25 cellular contexts compared by ENCODE assay signal in the genomic region with DNA sequence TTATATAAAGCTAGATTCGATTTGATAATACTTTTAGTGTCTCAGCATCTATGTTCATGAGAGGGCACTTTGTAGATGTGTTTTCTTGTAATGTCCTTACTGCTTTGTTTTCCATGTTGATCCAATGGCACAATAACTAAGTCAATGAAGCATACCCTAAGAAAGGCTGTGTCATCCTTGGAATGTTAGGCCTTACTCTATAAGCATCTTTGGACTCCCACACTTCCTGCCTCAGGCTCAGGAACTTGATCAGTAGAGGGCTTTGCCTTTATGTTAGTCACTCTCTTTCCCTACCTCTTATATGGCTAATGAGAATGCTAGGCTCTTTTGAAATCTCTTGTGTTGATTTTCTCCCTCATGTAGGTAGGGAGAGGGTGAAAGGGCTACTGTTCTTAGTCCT.
"Had no signal": no experiment of that assay in that cellular context is flagged by ENCODE, and none has a peak within 500 bp of the region (broad histone marks: within the 10 kb centered on the region; RNA-seq: fewer than 3 reads in every experiment).

No MANE protein-coding gene starts in this region.

- H3K27me3 ChIP-seq: neutrophil, ovary, right atrium auricular region, upper lobe of right lung had no signal

- H3K27ac Mint-ChIP-seq: activated CD4-positive, alpha-beta T cell treated with anti-CD3 and anti-CD28 coated beads, Interleukin-2, amount 10 ng/mL, durations not matched to agents 24 days and 14 days; activated CD8-positive, alpha-beta memory T cell treated with anti-CD3 and anti-CD28 coated beads, Interleukin-2, amount 10 ng/mL, durations not matched to agents 7 days and 5 days; activated CD8-positive, alpha-beta T cell treated with anti-CD3 and anti-CD28 coated beads for 36 hours; brain; effector memory CD8-positive, alpha-beta T cell; nephron had no signal

- H3K4me1 Mint-ChIP-seq: activated CD4-positive, alpha-beta T cell treated with anti-CD3 and anti-CD28 coated beads, Interleukin-2, amount 10 ng/mL, durations not matched to agents 24 days and 14 days; activated CD8-positive, alpha-beta memory T cell treated with anti-CD3 and anti-CD28 coated beads, Interleukin-2, amount 10 ng/mL, durations not matched to agents 7 days and 5 days; brain; central memory CD8-positive, alpha-beta T cell; nephron had no signal

- H3K27me3 Mint-ChIP-seq: activated CD4-positive, alpha-beta T cell treated with anti-CD3 and anti-CD28 coated beads, Interleukin-2, amount 10 ng/mL, durations not matched to agents 24 days and 14 days; activated CD8-positive, alpha-beta memory T cell treated with anti-CD3 and anti-CD28 coated beads, Interleukin-2, amount 10 ng/mL, durations not matched to agents 7 days and 5 days; brain; central memory CD8-positive, alpha-beta T cell; effector memory CD8-positive, alpha-beta T cell had no signal

- H3K4me3 Mint-ChIP-seq: activated CD4-positive, alpha-beta T cell treated with anti-CD3 and anti-CD28 coated beads, Interleukin-2, amount 10 ng/mL, durations not matched to agents 24 days and 14 days; activated CD8-positive, alpha-beta memory T cell treated with anti-CD3 and anti-CD28 coated beads, Interleukin-2, amount 10 ng/mL, durations not matched to agents 7 days and 5 days; activated CD8-positive, alpha-beta T cell treated with anti-CD3 and anti-CD28 coated beads for 36 hours; brain; central memory CD8-positive, alpha-beta T cell; effector memory CD8-positive, alpha-beta T cell; nephron had no signal

- H3K4me1 ChIP-seq: esophagus muscularis mucosa, left ventricle myocardium inferior, psoas muscle, right atrium auricular region, upper lobe of right lung had no signal

- DNase-seq: activated CD4-positive, alpha-beta T cell treated with anti-CD3 and anti-CD28 coated beads, Interleukin-2, amount 10 ng/mL, durations not matched to agents 24 days and 14 days; activated CD8-positive, alpha-beta memory T cell treated with anti-CD3 and anti-CD28 coated beads, Interleukin-2, amount 10 ng/mL, durations not matched to agents 7 days and 5 days; activated CD8-positive, alpha-beta T cell treated with anti-CD3 and anti-CD28 coated beads for 36 hours; activated gamma-delta T cell; activated naive CD4-positive, alpha-beta T cell treated with anti-CD3 and anti-CD28 coated beads, Interleukin-2, amount 50 U/mL, for 16 hours; activated T-cell treated with anti-CD3 and anti-CD28 coated beads for 4 hours; anterior cingulate cortex; effector memory CD8-positive, alpha-beta T cell; kidney glomerular epithelial cell; left ventricle myocardium inferior; midbrain; ovary; psoas muscle; stimulated activated CD4-positive, alpha-beta T cell treated with anti-CD3 and anti-CD28 coated beads, Interleukin-4, amount 100 ng/mL, for 24 hours; stimulated activated naive CD4-positive, alpha-beta T cell treated with Interleukin-2 at 50 U/mL for 16 hours; upper lobe of right lung had no signal

- H3K36me3 ChIP-seq: esophagus muscularis mucosa, left ventricle myocardium inferior, neutrophil, ovary, right atrium auricular region, upper lobe of right lung had no signal

- H3K9me3 Mint-ChIP-seq: activated CD4-positive, alpha-beta T cell treated with anti-CD3 and anti-CD28 coated beads, Interleukin-2, amount 10 ng/mL, durations not matched to agents 24 days and 14 days; activated CD8-positive, alpha-beta T cell treated with anti-CD3 and anti-CD28 coated beads for 36 hours; brain; central memory CD8-positive, alpha-beta T cell; effector memory CD8-positive, alpha-beta T cell had no signal

- H3K27ac ChIP-seq: esophagus muscularis mucosa, left ventricle myocardium inferior, neutrophil, ovary, psoas muscle, right atrium auricular region, upper lobe of right lung, VCaP had no signal

- H3K4me3 ChIP-seq: esophagus muscularis mucosa, left ventricle myocardium inferior, ovary, psoas muscle, right atrium auricular region, upper lobe of right lung had no signal

- ATAC-seq: activated CD4-positive, CD25-positive, alpha-beta regulatory T cell treated with anti-CD3 and anti-CD28 coated beads, Interleukin-2, amount 50 U/mL, for 24 hours; activated CD8-positive, alpha-beta memory T cell treated with anti-CD3 and anti-CD28 coated beads, Interleukin-2, amount 10 ng/mL, durations not matched to agents 7 days and 5 days; activated CD8-positive, alpha-beta T cell treated with anti-CD3 and anti-CD28 coated beads for 36 hours; effector memory CD8-positive, alpha-beta T cell; psoas muscle; upper lobe of right lung had no signal

- H3K9me3 ChIP-seq: neutrophil, ovary, right atrium auricular region, upper lobe of right lung had no signal

- FAIRE-seq: endothelial cell of umbilical vein had no signal

- H3K36me3 Mint-ChIP-seq: activated CD8-positive, alpha-beta memory T cell treated with anti-CD3 and anti-CD28 coated beads, Interleukin-2, amount 10 ng/mL, durations not matched to agents 7 days and 5 days; brain had no signal
